Comparison of ENCODE assay signal across 7 cellular contexts in genomic region chr12:26195250-26195640, GRCh38. TPM values are rescaled to one million over a fixed set of nuclear protein-coding genes. Genes with fewer than 3 reads are reported as not detected.
DNase-seq lines count a peak whose midpoint lies in the region; ATAC-seq and TF ChIP-seq lines count a peak whose summit lies in the region.

A gene with protein sequence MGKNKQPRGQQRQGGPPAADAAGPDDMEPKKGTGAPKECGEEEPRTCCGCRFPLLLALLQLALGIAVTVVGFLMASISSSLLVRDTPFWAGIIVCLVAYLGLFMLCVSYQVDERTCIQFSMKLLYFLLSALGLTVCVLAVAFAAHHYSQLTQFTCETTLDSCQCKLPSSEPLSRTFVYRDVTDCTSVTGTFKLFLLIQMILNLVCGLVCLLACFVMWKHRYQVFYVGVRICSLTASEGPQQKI (plus strand): TSS chr12:26195573. CDS start chr12:26195673, 100 bp downstream.

- POLR2A ChIA-PET in GM10248 (lab: Yijun Ruan, JAX), result no interaction called here
- POLR2A ChIA-PET in T-cell (lab: Charles Lee), result no interaction called here

- H3K4me1 ChIP-seq in mucosa of rectum (ENCODE audit: control insufficient read depth in 2 of 2, insufficient read depth in 2 of 2, low read length in 2 of 2) (peaks cover 0 to 5% of the 10 kb centered on the region in 2 donors), upper lobe of left lung (peaks cover 0 to 16% (median 2%) of the 10 kb centered on the region in 4 donors)

- H3K9me3 Mint-ChIP-seq in T-cell, result no peaks in the 10 kb centered on the region

- DNase-seq in GM10248 (ENCODE audit: extremely low spot score) (peak; percentile 21), T-cell (no peak), fibroblast of mammary gland (ENCODE audit: low read depth) (peak; percentile 47), upper lobe of left lung (peak in 1 of 2 donors; percentile 91), RKO (ENCODE audit: low spot score) (no peak)

- ATAC-seq in HG02623 (IDR thresholded peaks at IDR 0.05; ENCODE audit: unreplicated experiment) (peak; percentile 35), T-cell (replicated peaks in 1 of 4) (no peak), upper lobe of left lung (ENCODE audit: low FRiP score in 2 of 2) (peak in 1 of 2 donors; percentile 82)

- CTCF ChIA-PET in GM10248 (lab: Yijun Ruan, JAX) (interaction anchor here (0.8 to 1.5 kb wide), 5 partner anchors 8 to 147 kb away, joined by 3 to 4 read pairs (median 3); no protein-coding TSS in a partner anchor), T-cell (lab: Charles Lee) (interaction anchor here in 1 of 2 donors (0.5 kb wide), 1 partner anchor 30 kb away, joined by 3 read pairs; no protein-coding TSS in a partner anchor)

- no peaks in the 10 kb centered on the region for H3K27me3 ChIP-seq in mucosa of rectum (ENCODE audit: control insufficient read depth in 2 of 2, insufficient read depth in 2 of 2, low read length in 2 of 2)
- H3K27me3 ChIP-seq in upper lobe of left lung, result peaks cover 0 to 4% (median 0%) of the 10 kb centered on the region in 4 donors

- H3K9me3 ChIP-seq in mucosa of rectum (ENCODE audit: control insufficient read depth in 2 of 2, low read length in 2 of 2) (no peaks in the 10 kb centered on the region), upper lobe of left lung (no peaks in the 10 kb centered on the region)

- WGBS in upper lobe of left lung, 2 donors, result 2% methylated on average over 28 of the region's 35 CpGs; no CpG with 5 or more reads in 1 of the 2 donors

- no peak for TF ChIP-seq EP300 in upper lobe of left lung (IDR thresholded peaks at IDR 0.05)

- H3K4me3 ChIP-seq in fibroblast of mammary gland (ENCODE audit: control insufficient read depth, low read depth, low read length) (peak within 1 kb of the TSS; percentile 51), mucosa of rectum (ENCODE audit: low read length in 2 of 2) (peak within 1 kb of the TSS; percentile 71 to 88), upper lobe of left lung (peak within 1 kb of the TSS; percentile 45 to 65 (median 56))

- H3K36me3 ChIP-seq in mucosa of rectum (ENCODE audit: control insufficient read depth in 2 of 2, insufficient read depth in 2 of 2, low read length in 2 of 2) (no peaks in the 10 kb centered on the region), upper lobe of left lung (no peaks in the 10 kb centered on the region)

- no peaks in the 10 kb centered on the region for H3K36me3 Mint-ChIP-seq in T-cell

- H3K27ac ChIP-seq in mucosa of rectum (ENCODE audit: low read depth in 2 of 2, low read length in 2 of 2) (peak within 1 kb of the TSS; percentile 69 to 71), upper lobe of left lung (peak within 1 kb of the TSS; percentile 69 to 76 (median 73))

- peak within 1 kb of the TSS; percentile 69 to 74 for H3K9ac ChIP-seq in mucosa of rectum (ENCODE audit: low read depth in 1 of 2, low read length in 2 of 2)

- H3K27ac Mint-ChIP-seq in T-cell, result no peak within 1 kb of the TSS

- no peak for TF ChIP-seq CTCF in GM10248 (IDR thresholded peaks at IDR 0.05; ENCODE audit: control extremely low read depth, extremely low read depth, low read depth, missing control alignments)
- no peak for TF ChIP-seq CTCF in fibroblast of mammary gland (conservative IDR thresholded peaks at IDR 0.05; ENCODE audit: control insufficient read depth, insufficient read depth, low read depth, low read length)
- no peak for TF ChIP-seq CTCF in upper lobe of left lung (IDR thresholded peaks at IDR 0.05)

- TF ChIP-seq POLR2A in upper lobe of left lung (IDR thresholded peaks at IDR 0.05), result no peak

- peak within 1 kb of the TSS; percentile 51 to 71 (median 67) for H3K4me3 Mint-ChIP-seq in T-cell

- H3K4me1 Mint-ChIP-seq in T-cell, result peaks cover 7 to 12% (median 11%) of the 10 kb centered on the region in 3 donors

- H3K27me3 Mint-ChIP-seq in T-cell, result peaks cover 40 to 58% of the 10 kb centered on the region in 2 donors

RNA-seq across cellular contexts. Expression of the gene that starts here (rescaled TPM):
- total RNA-seq in T-cell, result under 1 TPM; 0.06 to 0.33 (median 0.15) TPM
- total RNA-seq in upper lobe of left lung, result 10 to 100 TPM in 3 of 6 donors, 1 to 10 TPM in 3; 1.0 to 38.8 (median 10.0) TPM

Comparison
In these comparisons a context has a peak if more than half of its experiments do, and no peak if none do; other contexts are left out.
1. DNase-seq: peak in GM10248 (single experiment) and fibroblast of mammary gland (single experiment); none in T-cell (0 of 34) and RKO (single experiment).
2. Peak in every context shown above with its lines, with median percentiles within 50 percentile points of each other: H3K4me3 ChIP-seq.